Comparison of ENCODE assay signal across 7 cellular contexts in the genomic region with DNA sequence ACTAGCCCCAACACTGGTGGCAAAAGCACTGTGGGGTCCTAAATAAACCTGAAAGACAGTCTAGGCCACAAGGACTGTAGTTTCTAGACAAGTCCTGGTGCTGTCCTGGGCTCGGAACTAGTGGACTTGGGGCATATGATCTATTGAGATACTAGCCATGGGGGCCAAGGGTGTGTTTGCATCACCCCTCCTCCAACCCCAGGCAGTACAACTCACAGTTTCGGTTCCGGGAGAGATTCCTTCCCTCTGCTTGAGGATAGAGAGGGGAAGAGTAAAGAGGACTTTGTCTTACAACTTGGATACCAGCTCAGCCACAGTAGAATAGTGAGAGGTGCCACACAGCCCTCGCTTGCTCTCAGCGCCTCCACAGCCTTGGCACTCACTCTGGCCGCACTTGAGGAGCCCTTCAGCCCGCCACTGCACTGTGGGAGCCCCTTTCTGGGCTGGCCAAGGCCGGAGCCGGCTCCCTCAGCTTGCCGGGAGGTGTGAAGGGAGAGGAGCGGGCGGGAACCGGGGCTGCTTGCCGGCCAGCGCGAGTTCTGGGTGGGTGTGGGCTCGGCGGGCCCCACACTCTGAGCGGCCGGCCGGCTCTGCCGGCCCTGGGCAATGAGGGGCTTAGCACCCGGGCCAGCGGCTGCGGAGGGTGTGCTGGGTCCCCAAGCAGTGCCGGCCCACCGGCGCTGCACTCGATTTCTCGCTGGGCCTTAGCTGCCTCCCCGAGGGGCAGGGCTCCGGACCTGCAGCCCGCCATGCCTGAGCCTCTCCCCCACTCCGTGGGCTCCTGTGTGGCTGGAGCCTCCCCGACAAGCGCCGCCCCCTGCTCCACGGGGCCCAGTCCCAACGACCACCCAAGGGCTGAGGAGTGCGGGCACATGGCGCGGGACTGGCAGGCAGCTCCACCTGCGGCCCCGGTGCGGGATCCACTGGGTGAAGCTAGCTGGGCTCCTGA.
A peak's percentile ranks its signal among the peaks of the same experiment; 100 is the strongest.
DNase-seq lines count a peak whose midpoint lies in the region; ATAC-seq lines count a peak whose summit lies in the region.
"Not testable (repeated sequence)": the region's sequence is repeated elsewhere in the genome, so short reads cannot be mapped to it uniquely, and the experiment has no call there.

No MANE protein-coding gene starts in this region.

- not testable (repeated sequence) for H3K4me3 ChIP-seq in BLaER1; mucosa of rectum (ENCODE audit: low read length in 2 of 2)

- not testable (repeated sequence) for H4K20me1 ChIP-seq in BLaER1

- not testable (repeated sequence) for H3K9ac ChIP-seq in BLaER1; mucosa of rectum (ENCODE audit: low read depth in 1 of 2, low read length in 2 of 2)

- H3K9me3 ChIP-seq in BLaER1; mucosa of rectum (ENCODE audit: control insufficient read depth in 2 of 2, low read length in 2 of 2): not testable (repeated sequence)

- not testable (repeated sequence) for H3K4me1 ChIP-seq in BLaER1; mucosa of rectum (ENCODE audit: control insufficient read depth in 2 of 2, insufficient read depth in 2 of 2, low read length in 2 of 2)

- intact Hi-C loops in Right ventricle myocardium superior (cut with DNase I): not testable (repeated sequence)

- peak; percentile 90 for DNase-seq in NOMO-1 treated with DMSO at 0.1 percent for 48 hours (lab: John Stamatoyannopoulos, UW; ENCODE audit: unreplicated experiment)
- peak; percentile 9 for DNase-seq in SIG-M5 treated with dmso at 0.1 percent for 504 hours (lab: John Stamatoyannopoulos, UW; ENCODE audit: unreplicated experiment)
- DNase-seq in Right ventricle myocardium superior; left lobe of liver (ENCODE audit: low spot score): not testable (repeated sequence)
- DNase-seq in putamen (ENCODE audit: low spot score): peak; percentile 5

- peak; percentile 67 for ATAC-seq in Right ventricle myocardium superior (ENCODE audit: poor library complexity)
- ATAC-seq in left lobe of liver: peak; percentile 40

- H3K27ac ChIP-seq in BLaER1: peak overlapping the region; percentile 31; the same call in 1 of the 2 replicates
- peak overlapping the region; percentile 29 to 31 for H3K27ac ChIP-seq in mucosa of rectum (ENCODE audit: low read depth in 2 of 2, low read length in 2 of 2)

- not testable (repeated sequence) for H3K36me3 ChIP-seq in BLaER1; mucosa of rectum (ENCODE audit: control insufficient read depth in 2 of 2, insufficient read depth in 2 of 2, low read length in 2 of 2)

- H3K27me3 ChIP-seq in BLaER1; mucosa of rectum (ENCODE audit: control insufficient read depth in 2 of 2, insufficient read depth in 2 of 2, low read length in 2 of 2): not testable (repeated sequence)

- peak overlapping the region; percentile 18; the same call in 1 of the 2 replicates for H3K4me2 ChIP-seq in BLaER1
